ENCODE assay signal across 19 cellular contexts in the genomic region with DNA sequence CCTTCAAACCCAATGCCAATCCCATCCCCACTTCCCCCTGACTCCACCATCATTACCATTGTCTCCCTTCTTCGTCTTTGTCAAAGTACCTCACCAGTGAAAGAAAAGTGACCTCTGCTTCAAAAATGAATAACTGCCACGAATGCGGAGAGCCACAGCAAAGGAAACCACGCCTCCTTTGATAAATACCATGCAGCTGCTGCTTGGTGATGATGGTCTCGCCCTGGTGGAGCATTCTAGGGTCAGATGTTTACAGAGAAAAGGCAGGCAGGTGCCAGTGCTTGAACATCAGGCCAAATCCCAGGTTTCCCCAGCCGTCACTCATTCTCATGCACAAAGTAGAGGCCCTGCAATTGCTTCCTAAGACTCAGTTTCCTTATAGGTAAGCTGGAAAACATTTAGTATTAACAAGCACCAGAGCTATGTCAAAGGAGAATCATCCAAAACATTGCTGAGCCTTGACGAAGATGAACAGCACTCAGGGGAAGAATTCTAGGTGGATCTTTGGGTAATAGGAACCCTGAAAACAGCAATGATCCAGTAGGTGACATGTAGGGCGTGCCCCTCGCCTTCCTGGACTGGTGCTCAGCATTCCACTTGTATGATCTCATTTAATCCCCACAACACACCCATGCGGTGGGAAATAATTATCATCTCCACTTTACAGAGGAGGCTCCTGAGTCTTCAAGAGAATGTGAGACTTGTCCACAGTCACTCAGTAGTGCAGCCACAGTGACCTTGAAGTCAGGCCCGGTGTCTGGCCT.
DNase-seq lines count a peak whose midpoint lies in the region; ATAC-seq, FAIRE-seq and TF ChIP-seq lines count a peak whose summit lies in the region.
"Had no signal": no experiment of that assay in that cellular context is flagged by ENCODE, and none has a peak within 500 bp of the region (broad histone marks: within the 10 kb centered on the region; RNA-seq: fewer than 3 reads in every experiment).

No MANE protein-coding gene starts in this region.

- FAIRE-seq in bronchial epithelial cell (lab: Jason Lieb, UNC): no peak
- FAIRE-seq: endometrium had no signal

- H3K27me3 ChIP-seq in bronchial epithelial cell (ENCODE audit: control insufficient read depth, insufficient read depth, low read length): no peaks in the 10 kb centered on the region
- H3K27me3 ChIP-seq in ascending aorta: no peaks in the 10 kb centered on the region
- H3K27me3 ChIP-seq: brain microvascular endothelial cell, uterus had no signal

- no peak for TF ChIP-seq CTCF in bronchial epithelial cell (IDR thresholded peaks at IDR 0.05; ENCODE audit: insufficient read depth, low read length, severe bottlenecking)
- no peak for TF ChIP-seq CTCF in ascending aorta (IDR thresholded peaks at IDR 0.05)

- H3K4me1 ChIP-seq in ascending aorta: no peaks in the 10 kb centered on the region
- H3K4me1 ChIP-seq: heart right ventricle, uterus had no signal

- intact Hi-C loops in cardiac septum (cut with DNase I): no loop called here
- intact Hi-C loops in left ventricle myocardium superior (cut with micrococcal nuclease): no loop called here
- intact Hi-C loops in ascending aorta (cut with DNase I): no loop called here

- H3K36me3 ChIP-seq in bronchial epithelial cell (ENCODE audit: control insufficient read depth, insufficient read depth, low read length) (no peaks in the 10 kb centered on the region), ascending aorta (no peaks in the 10 kb centered on the region)
- H3K36me3 ChIP-seq: brain microvascular endothelial cell, heart right ventricle, uterus had no signal

- DNase-seq in cardiac septum (ENCODE audit: low spot score): peak; percentile 31
- DNase-seq in left ventricle myocardium superior: no peak
- DNase-seq in LoVo (ENCODE audit: low spot score): peak; percentile 3
- peak; percentile 10 for DNase-seq in bronchial epithelial cell (ENCODE audit: low read depth)
- DNase-seq in occipital lobe (lab: John Stamatoyannopoulos, UW): no peak
- DNase-seq in ascending aorta (ENCODE audit: low spot score in 2 of 2): no peak
- no peak for DNase-seq in DMS 273 (lab: John Stamatoyannopoulos, UW; ENCODE audit: unreplicated experiment)
- DNase-seq: activated CD4-positive, alpha-beta T cell treated with anti-CD3 and anti-CD28 coated beads for 48 hours; brain microvascular endothelial cell; heart right ventricle; NCI-H1105 treated with DMSO at 0.1 percent for 48 hours; NCI-H524; stimulated activated CD4-positive, alpha-beta T cell treated with anti-CD3 and anti-CD28 coated beads, Interleukin-2, amount 100 ng/mL, for 24 hours; T-cell; uterus had no signal

- H3K9me3 ChIP-seq in ascending aorta: no peaks in the 10 kb centered on the region
- H3K9me3 ChIP-seq: heart right ventricle, uterus had no signal

- H3K4me3 ChIP-seq in bronchial epithelial cell (ENCODE audit: low read depth, low read length) (no peak overlapping the region), ascending aorta (no peak overlapping the region)
- H3K4me3 ChIP-seq: heart right ventricle, uterus had no signal

- H3K27ac ChIP-seq in ascending aorta: no peak overlapping the region
- H3K27ac ChIP-seq: brain microvascular endothelial cell, heart right ventricle, uterus had no signal

- ATAC-seq in left ventricle myocardium superior (no peak), GM19324 (IDR thresholded peaks at IDR 0.05; ENCODE audit: low FRiP score, unreplicated experiment) (no peak)
- ATAC-seq: activated T-helper 17 cell treated with anti-CD3 and anti-CD28 coated beads, Interleukin-2, amount 50 U/mL, for 72 hours; heart right ventricle; Right ventricle myocardium inferior; T-cell had no signal

Comparison
In these comparisons a context has a peak if more than half of its experiments do, and no peak if none do; other contexts are left out.
1. DNase-seq: peak in cardiac septum (single experiment), LoVo (single experiment) and bronchial epithelial cell (single experiment); none in left ventricle myocardium superior (single experiment), occipital lobe (single experiment), ascending aorta (0 of 2) and DMS 273 (single experiment).